11 cellular contexts compared by ENCODE assay signal in genomic region chr12:13982010-13982409, GRCh38. TPM values are rescaled to one million over a fixed set of nuclear protein-coding genes. Genes with fewer than 3 reads are reported as not detected.
DNase-seq lines count a peak whose midpoint lies in the region; ATAC-seq, FAIRE-seq and TF ChIP-seq lines count a peak whose summit lies in the region.
"Had no signal": no experiment of that assay in that cellular context is flagged by ENCODE, and none has a peak within 500 bp of the region (broad histone marks: within the 10 kb centered on the region; RNA-seq: fewer than 3 reads in every experiment).

No MANE protein-coding gene starts in this region.

- H3K9me3 Mint-ChIP-seq in nephron progenitor cell: peaks cover 16% of the 10 kb centered on the region

- peak; percentile 45 for TF ChIP-seq CTCF in GM13977 (IDR thresholded peaks at IDR 0.05; ENCODE audit: extremely low read depth, insufficient read depth, missing control alignments)
- peak; percentile 10 for TF ChIP-seq CTCF in bronchial epithelial cell (IDR thresholded peaks at IDR 0.05; ENCODE audit: insufficient read depth, low read length, severe bottlenecking)
- peak; percentile 62 for TF ChIP-seq CTCF in nephron progenitor cell (IDR thresholded peaks at IDR 0.05)
- TF ChIP-seq CTCF in GM10248 (IDR thresholded peaks at IDR 0.05; ENCODE audit: control extremely low read depth, extremely low read depth, low read depth, missing control alignments): no peak

- ATAC-seq in HG03460 (IDR thresholded peaks at IDR 0.05; ENCODE audit: unreplicated experiment): no peak
- ATAC-seq in HG02981 (IDR thresholded peaks at IDR 0.05; ENCODE audit: unreplicated experiment): no peak
- ATAC-seq: naive thymus-derived CD4-positive, alpha-beta T cell had no signal

- no peaks in the 10 kb centered on the region for H3K36me3 ChIP-seq in bronchial epithelial cell (ENCODE audit: control insufficient read depth, insufficient read depth, low read length)

- no peak overlapping the region for H3K27ac Mint-ChIP-seq in nephron progenitor cell
- H3K27ac Mint-ChIP-seq: naive thymus-derived CD4-positive, alpha-beta T cell had no signal

- H3K36me3 Mint-ChIP-seq in nephron progenitor cell (ENCODE audit: low read depth): no peaks in the 10 kb centered on the region

- in situ Hi-C loops in GM13977 (cut with MboI; ENCODE audit: low pct_unique_long_range_greater_than_20kb, low sequenced_read_pairs, unreplicated experiment): no loop called here

- POLR2A ChIA-PET in GM10248 (lab: Yijun Ruan, JAX): no interaction called here

- CTCF ChIA-PET in GM10248 (lab: Yijun Ruan, JAX): interaction anchor here (0.7 to 1.3 kb wide), 4 partner anchors 9 to 27 kb away, joined by 3 to 4 read pairs (median 3); no protein-coding TSS in a partner anchor

- no peak overlapping the region for H3K4me3 ChIP-seq in bronchial epithelial cell (ENCODE audit: low read depth, low read length)

- peaks cover 10% of the 10 kb centered on the region for H3K27me3 ChIP-seq in bronchial epithelial cell (ENCODE audit: control insufficient read depth, insufficient read depth, low read length)

- peak overlapping the region; percentile 93 for H3K4me3 Mint-ChIP-seq in nephron progenitor cell

- peaks cover 21% of the 10 kb centered on the region for H3K4me1 Mint-ChIP-seq in nephron progenitor cell

- DNase-seq in D341Med (ENCODE audit: low spot score) (peak; percentile 75), GM13977 (ENCODE audit: low spot score) (no peak), bronchial epithelial cell (ENCODE audit: low read depth) (no peak), nephron progenitor cell (peak; percentile 76), GM10248 (ENCODE audit: extremely low spot score) (no peak)
- no peak for DNase-seq in activated CD4-positive, CD25-positive, alpha-beta regulatory T cell (lab: John Stamatoyannopoulos, UW)
- DNase-seq: effector CD8-positive, alpha-beta T cell; naive thymus-derived CD4-positive, alpha-beta T cell; NCI-H748 treated with DMSO at 0.1 percent for 48 hours had no signal

- peaks cover 86% of the 10 kb centered on the region for H3K27me3 Mint-ChIP-seq in nephron progenitor cell (ENCODE audit: low read depth, poor library complexity)

- no peak for FAIRE-seq in bronchial epithelial cell (lab: Jason Lieb, UNC)

RNA-seq across cellular contexts. Expression of gene GRIN2B, which starts 0.6 kb away (rescaled TPM):
- under 0.01 TPM in 2 replicates for total RNA-seq in bronchial epithelial cell
- total RNA-seq: naive thymus-derived CD4-positive, alpha-beta T cell had no signal

Comparison
In these comparisons a context has a peak if more than half of its experiments do, and no peak if none do; other contexts are left out.
1. DNase-seq: peak in D341Med (single experiment) and nephron progenitor cell (single experiment); none in GM13977 (single experiment), bronchial epithelial cell (single experiment), GM10248 (single experiment) and activated CD4-positive, CD25-positive, alpha-beta regulatory T cell (0 of 4).